ENCODE assay signal across 24 cellular contexts in the genomic region with DNA sequence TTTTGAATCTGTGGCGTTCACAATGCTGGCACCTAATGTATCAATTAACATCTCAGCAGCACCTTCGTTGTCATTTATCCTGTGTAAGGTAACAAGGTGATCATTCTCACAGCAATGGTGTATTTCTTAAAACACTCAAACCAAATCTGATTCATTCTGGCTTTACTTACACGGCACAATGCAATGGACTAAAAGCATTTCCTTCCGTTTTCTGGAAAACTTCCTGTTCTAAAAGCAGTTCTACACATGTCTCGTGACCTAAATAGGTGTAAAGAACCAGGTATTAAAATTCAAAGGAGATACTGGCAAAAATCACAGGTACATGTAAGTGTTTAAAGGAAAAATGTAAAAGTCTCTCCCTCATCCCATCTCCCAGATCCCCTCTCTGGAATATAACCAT.
"Had no signal": no experiment of that assay in that cellular context is flagged by ENCODE, and none has a peak within 500 bp of the region (broad histone marks: within the 10 kb centered on the region; RNA-seq: fewer than 3 reads in every experiment).

No MANE protein-coding gene starts in this region.

- H3K27me3 Mint-ChIP-seq: activated naive CD4-positive, alpha-beta T cell treated with anti-CD3 and anti-CD28 coated beads, Interleukin-2, amount 50 U/mL, for 24 hours; T-cell had no signal

- H3K9me3 Mint-ChIP-seq: activated naive CD4-positive, alpha-beta T cell treated with anti-CD3 and anti-CD28 coated beads, Interleukin-2, amount 50 U/mL, for 24 hours; activated T-cell treated with anti-CD3 and anti-CD28 coated beads, Interleukin-2, amount 50 U/mL, for 72 hours; T-cell had no signal

- H3K27ac ChIP-seq: breast epithelium, PC-9, SK-N-MC, WERI-Rb-1 had no signal

- H3K9me3 ChIP-seq: breast epithelium had no signal

- H3K4me3 Mint-ChIP-seq: activated CD8-positive, alpha-beta T cell treated with anti-CD3 and anti-CD28 coated beads, Interleukin-2, amount 10 ng/mL, durations not matched to agents 7 days and 5 days; activated naive CD4-positive, alpha-beta T cell treated with anti-CD3 and anti-CD28 coated beads, Interleukin-2, amount 50 U/mL, for 24 hours; activated T-cell treated with anti-CD3 and anti-CD28 coated beads, Interleukin-2, amount 50 U/mL, for 72 hours; T-cell had no signal

- DNase-seq: activated CD4-positive, alpha-beta T cell treated with anti-CD3 and anti-CD28 coated beads for 48 hours; activated CD4-positive, alpha-beta T cell treated with anti-CD3 and anti-CD28 coated beads, Interleukin-2, amount 50 U/mL, for 4 hours; activated CD8-positive, alpha-beta T cell treated with anti-CD3 and anti-CD28 coated beads, Interleukin-2, amount 10 ng/mL, durations not matched to agents 7 days and 5 days; activated naive CD4-positive, alpha-beta T cell; activated T-cell treated with anti-CD3 and anti-CD28 coated beads, Interleukin-2, amount 50 U/mL, for 72 hours; aorta; caudate nucleus; Karpas-422; MM.1S; NCI-H1105; NCI-H1436; NCI-H187; NCI-H2081; NCI-H524; PC-9; RPMI8226; T-cell; WERI-Rb-1 had no signal

- H3K4me1 ChIP-seq: breast epithelium had no signal

- H3K27me3 ChIP-seq: breast epithelium had no signal

- H3K4me3 ChIP-seq: breast epithelium, K562, PC-9, SK-N-MC had no signal

- ATAC-seq: activated CD4-positive, CD25-positive, alpha-beta regulatory T cell treated with anti-CD3 and anti-CD28 coated beads, Interleukin-2, amount 50 U/mL, for 24 hours; activated CD8-positive, alpha-beta T cell treated with anti-CD3 and anti-CD28 coated beads, Interleukin-2, amount 10 ng/mL, durations not matched to agents 7 days and 5 days; activated T-cell treated with anti-CD3 and anti-CD28 coated beads, Interleukin-2, amount 50 U/mL, for 72 hours; K562; Right ventricle myocardium inferior; T-cell had no signal

- H3K27ac Mint-ChIP-seq: activated CD8-positive, alpha-beta T cell treated with anti-CD3 and anti-CD28 coated beads, Interleukin-2, amount 10 ng/mL, durations not matched to agents 7 days and 5 days; activated naive CD4-positive, alpha-beta T cell treated with anti-CD3 and anti-CD28 coated beads, Interleukin-2, amount 50 U/mL, for 24 hours; activated T-cell treated with anti-CD3 and anti-CD28 coated beads, Interleukin-2, amount 50 U/mL, for 72 hours; T-cell had no signal
